Comparison of ENCODE assay signal across 26 cellular contexts in the genomic region with DNA sequence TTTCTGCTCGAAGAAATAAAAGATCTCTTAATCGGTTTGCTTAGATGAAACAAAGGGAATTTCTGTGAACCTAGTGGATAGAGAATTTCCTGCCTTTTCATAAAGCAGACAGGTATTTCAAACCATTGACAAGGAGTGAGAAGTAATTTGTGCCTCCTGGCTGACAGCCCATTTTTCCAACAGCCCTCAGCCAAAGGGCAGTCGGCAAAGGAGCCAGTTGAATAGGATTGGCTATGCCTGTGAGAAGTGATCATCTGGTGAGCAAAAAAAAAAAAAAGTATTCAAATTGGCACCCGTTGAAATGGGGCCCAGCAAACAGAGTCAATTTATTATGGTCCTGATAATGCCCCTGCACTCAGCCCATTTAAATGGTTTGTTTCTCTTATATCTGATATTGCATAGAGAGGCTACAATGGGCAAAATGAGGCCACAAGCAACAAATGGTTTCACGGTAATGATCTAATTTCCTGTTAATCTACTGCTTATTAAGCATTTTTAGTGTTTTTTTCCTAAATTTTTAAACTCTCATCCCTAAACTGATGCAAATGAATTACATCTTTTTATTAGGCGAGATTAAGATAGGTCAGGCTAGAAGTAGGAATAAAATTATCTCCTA.
"Had no signal": no experiment of that assay in that cellular context is flagged by ENCODE, and none has a peak within 500 bp of the region (broad histone marks: within the 10 kb centered on the region; RNA-seq: fewer than 3 reads in every experiment).

No MANE protein-coding gene starts in this region.

- H3K36me3 ChIP-seq: breast epithelium, neutrophil, stomach, thyroid gland, upper lobe of left lung, vagina had no signal

- H3K27me3 ChIP-seq: breast epithelium, neutrophil, stomach, thyroid gland, upper lobe of left lung, vagina had no signal

- H3K4me3 ChIP-seq: breast epithelium, skin epidermis, stomach, thyroid gland, upper lobe of left lung, vagina had no signal

- H3K27ac ChIP-seq: breast epithelium, neutrophil, skin epidermis, stomach, thyroid gland, upper lobe of left lung, vagina had no signal

- ATAC-seq: activated CD8-positive, alpha-beta memory T cell treated with anti-CD3 and anti-CD28 coated beads, Interleukin-2, amount 10 ng/mL, durations not matched to agents 7 days and 5 days; activated CD8-positive, alpha-beta T cell treated with anti-CD3 and anti-CD28 coated beads, Interleukin-2, amount 10 ng/mL, durations not matched to agents 7 days and 5 days; activated naive CD8-positive, alpha-beta T cell treated with anti-CD3 and anti-CD28 coated beads, Interleukin-2, amount 50 U/mL, for 24 hours; esophagus mucosa; left cardiac atrium; left ventricle myocardium superior; sciatic nerve; stimulated activated naive B cell treated with anti-CD40 and anti-IgM and Interleukin-4, amounts not matched to agents 10 μg/mL and 1 μg/mL and 100 μg/mL, for 72 hours had no signal

- DNase-seq: activated B cell treated with CpG ODN at 0.5 μM for 24 hours; activated CD8-positive, alpha-beta memory T cell treated with anti-CD3 and anti-CD28 coated beads, Interleukin-2, amount 10 ng/mL, durations not matched to agents 7 days and 5 days; activated CD8-positive, alpha-beta T cell treated with anti-CD3 and anti-CD28 coated beads, Interleukin-2, amount 10 ng/mL, durations not matched to agents 7 days and 5 days; activated naive CD8-positive, alpha-beta T cell treated with anti-CD3 and anti-CD28 coated beads, Interleukin-2, amount 50 U/mL, for 24 hours; activated T-cell treated with anti-CD3 and anti-CD28 coated beads, Interleukin-2, amount 50 U/mL, for 48 hours; amygdala; central memory CD4-positive, alpha-beta T cell; endodermal cell; foreskin fibroblast; head of caudate nucleus; hippocampal formation; left cardiac atrium; left ventricle myocardium superior; nephron progenitor cell; stimulated activated CD4-positive, alpha-beta T cell treated with anti-CD3 and anti-CD28 coated beads, Interleukin-1b, Interleukin-23, amount 100 ng/mL, for 48 hours; stimulated activated CD4-positive, alpha-beta T cell treated with anti-CD3 and anti-CD28 coated beads, Interleukin-4, amount 100 ng/mL, for 4 hours; stimulated activated naive B cell treated with anti-CD40 and anti-IgM and Interleukin-4, amounts not matched to agents 10 μg/mL and 1 μg/mL and 100 μg/mL, for 72 hours; stomach; thyroid gland; upper lobe of left lung had no signal

- H3K9me3 ChIP-seq: breast epithelium, neutrophil, stomach, thyroid gland, upper lobe of left lung, vagina had no signal

- H3K4me1 ChIP-seq: breast epithelium, thyroid gland, upper lobe of left lung, vagina had no signal
